Comparison of ENCODE assay signal across 8 cellular contexts in the genomic region with DNA sequence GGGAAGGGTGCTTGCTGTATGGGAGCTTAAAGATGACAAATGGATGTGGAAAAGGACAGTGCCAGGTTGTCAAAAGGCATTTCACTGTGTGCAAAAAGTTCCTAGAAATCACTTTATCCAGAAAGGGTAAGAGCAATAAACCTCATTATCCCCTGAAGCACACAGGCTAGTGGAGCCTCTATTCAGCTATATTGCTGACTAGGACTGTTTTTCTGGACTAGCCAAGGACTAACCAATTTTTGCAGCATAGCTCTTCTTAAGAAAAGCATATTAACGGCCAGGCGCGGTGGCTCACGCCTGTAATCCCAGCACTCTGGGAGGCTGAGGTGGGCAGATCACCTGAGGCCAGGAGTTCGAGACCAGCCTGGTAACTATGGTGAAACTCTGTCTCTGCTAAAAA.
"Had no signal": no experiment of that assay in that cellular context is flagged by ENCODE, and none has a peak within 500 bp of the region (broad histone marks: within the 10 kb centered on the region; RNA-seq: fewer than 3 reads in every experiment).

No MANE protein-coding gene starts in this region.

- FAIRE-seq: H1, H54, HTR-8/SVneo had no signal

- H3K9me3 Mint-ChIP-seq: H9 had no signal

- H3K4me2 ChIP-seq: KMS-11 had no signal

- H3K27ac ChIP-seq: GM23248, KMS-11 had no signal

- H3K4me1 Mint-ChIP-seq: H9 had no signal

- H3K4me3 ChIP-seq: GM23248 had no signal

- DNase-seq: GM23248, H9, HCEC 1CT, KBM-7 had no signal

- H3K4me3 Mint-ChIP-seq: H9 had no signal

- H3K9ac ChIP-seq: GM23248, KMS-11 had no signal

- H2AFZ ChIP-seq: GM23248 had no signal

- H3K27ac Mint-ChIP-seq: H9 had no signal
